1 cellular context compared by ENCODE assay signal in genomic region chr11:4890279-4890678, GRCh38.
A peak's percentile ranks its signal among the peaks of the same experiment; 100 is the strongest.
TF ChIP-seq lines count a peak whose summit lies in the region.

No MANE protein-coding gene starts in this region.

TF ChIP-seq in H1, 55 proteins besides CTCF, POLR2A, EP300 and RAD21:
- TF ChIP-seq ASH2L (IDR thresholded peaks at IDR 0.05; ENCODE audit: low read length) (no peak), CEBPB (IDR thresholded peaks at IDR 0.05; ENCODE audit: low read depth, low read length) (peak; percentile 72), SRF (IDR thresholded peaks at IDR 0.05; ENCODE audit: low read depth, low read length) (peak; percentile 80)
TF ChIP-seq in H1: peak in this region for 2.
